In genomic region chr11:128297111-128297651, GRCh38 we compare ENCODE assay signal across 8 cellular contexts.
DNase-seq lines count a peak whose midpoint lies in the region; ATAC-seq and TF ChIP-seq lines count a peak whose summit lies in the region.

No MANE protein-coding gene starts in this region.

- TF ChIP-seq CTCF in right atrium auricular region (IDR thresholded peaks at IDR 0.05), result no peak
- no peak for TF ChIP-seq CTCF in upper lobe of right lung (IDR thresholded peaks at IDR 0.05)

- H3K9me3 ChIP-seq in right atrium auricular region, result no peaks in the 10 kb centered on the region
- no peaks in the 10 kb centered on the region for H3K9me3 ChIP-seq in effector memory CD4-positive, alpha-beta T cell (ENCODE audit: control insufficient read depth, low read length)
- no peaks in the 10 kb centered on the region for H3K9me3 ChIP-seq in upper lobe of right lung

- peaks cover 0 to 25% of the 10 kb centered on the region in 2 donors for H3K4me1 ChIP-seq in right atrium auricular region
- H3K4me1 ChIP-seq in effector memory CD4-positive, alpha-beta T cell (ENCODE audit: control insufficient read depth, insufficient read depth, low read length, poor library complexity, severe bottlenecking), result peaks cover 66% of the 10 kb centered on the region
- H3K4me1 ChIP-seq in upper lobe of right lung, result peaks cover 25% of the 10 kb centered on the region

- TF ChIP-seq POLR2A in GM18505 (IDR thresholded peaks at IDR 0.05; ENCODE audit: borderline replicate concordance, extremely low read depth, insufficient read depth, insufficient read length), result no peak

- H3K27ac ChIP-seq in right atrium auricular region (peak overlapping the region in 1 of 2 donors; percentile 19), upper lobe of right lung (no peak overlapping the region)
- H3K27ac ChIP-seq in effector memory CD4-positive, alpha-beta T cell (ENCODE audit: insufficient read depth, low read length, poor library complexity, severe bottlenecking), result peak overlapping the region; percentile 23

- ATAC-seq in Right ventricle myocardium superior (ENCODE audit: poor library complexity), result peak; percentile 46
- ATAC-seq in upper lobe of right lung, result peak; percentile 41
- ATAC-seq in GM18505 (IDR thresholded peaks at IDR 0.05; ENCODE audit: unreplicated experiment), result no peak
- no peak for ATAC-seq in GM21529 (IDR thresholded peaks at IDR 0.05; ENCODE audit: unreplicated experiment)

- H3K36me3 ChIP-seq in right atrium auricular region, result no peaks in the 10 kb centered on the region
- H3K36me3 ChIP-seq in effector memory CD4-positive, alpha-beta T cell (ENCODE audit: control insufficient read depth, insufficient read depth, low read length), result no peaks in the 10 kb centered on the region
- no peaks in the 10 kb centered on the region for H3K36me3 ChIP-seq in upper lobe of right lung

- DNase-seq in Right ventricle myocardium superior (no peak), right atrium auricular region (ENCODE audit: low spot score) (no peak), NCI-H510A (lab: John Stamatoyannopoulos, UW) (peak; percentile 88), upper lobe of right lung (no peak), COLO829 (ENCODE audit: low spot score) (no peak)
- DNase-seq in effector memory CD4-positive, alpha-beta T cell, result no peak

- intact Hi-C loops in Right ventricle myocardium superior (cut with DNase I), result loop anchor here (10.0 kb wide), 2 partner anchors 168 to 258 kb away; no protein-coding TSS in a partner anchor
- intact Hi-C loops in upper lobe of right lung (cut with DNase I), result loop anchor here (10.0 kb wide), 2 partner anchors 188 to 328 kb away; no protein-coding TSS in a partner anchor

- H3K4me3 ChIP-seq in right atrium auricular region (no peak overlapping the region), upper lobe of right lung (no peak overlapping the region)
- no peak overlapping the region for H3K4me3 ChIP-seq in effector memory CD4-positive, alpha-beta T cell (ENCODE audit: insufficient read depth, low read depth, low read length, poor library complexity, severe bottlenecking)

- H3K27me3 ChIP-seq in right atrium auricular region, result no peaks in the 10 kb centered on the region
- no peaks in the 10 kb centered on the region for H3K27me3 ChIP-seq in effector memory CD4-positive, alpha-beta T cell (replicated peaks; ENCODE audit: control insufficient read depth, insufficient read depth, low read length, poor library complexity, severe bottlenecking)
- H3K27me3 ChIP-seq in upper lobe of right lung, result no peaks in the 10 kb centered on the region

Comparison
In these comparisons a context has a peak if more than half of its experiments do, and no peak if none do; other contexts are left out.
1. ATAC-seq: peak in Right ventricle myocardium superior (single experiment) and upper lobe of right lung (single experiment); none in GM18505 (single experiment) and GM21529 (single experiment).